Comparison of ENCODE assay signal across 23 cellular contexts in the genomic region with DNA sequence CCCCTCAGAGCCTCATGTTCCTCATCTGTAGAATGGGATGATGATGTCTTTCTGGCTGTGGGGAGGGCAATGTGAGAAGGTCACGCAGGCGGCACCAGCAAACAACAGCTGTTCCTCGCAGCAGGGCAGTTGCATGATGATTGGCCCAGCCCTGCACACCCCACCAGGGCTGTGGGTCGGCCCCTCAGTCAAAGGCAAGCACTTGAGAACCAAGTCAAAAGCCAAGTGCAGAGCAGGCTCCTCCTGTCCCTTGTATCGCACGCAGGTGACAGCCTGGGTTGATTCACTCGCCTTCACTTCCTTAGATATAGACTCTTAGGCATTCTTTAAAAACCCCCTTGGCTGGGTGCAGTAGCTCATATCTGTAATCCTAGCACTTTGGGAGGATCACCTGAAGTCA.
"Had no signal": no experiment of that assay in that cellular context is flagged by ENCODE, and none has a peak within 500 bp of the region (broad histone marks: within the 10 kb centered on the region; RNA-seq: fewer than 3 reads in every experiment).

No MANE protein-coding gene starts in this region.

- DNase-seq: naive B cell; nephron progenitor cell; nucleus accumbens; pancreas; psoas muscle; right cardiac atrium; stimulated activated CD4-positive, alpha-beta T cell treated with anti-CD3 and anti-CD28 coated beads, Interleukin-15, amount 100 ng/mL, for 24 hours; stimulated activated CD4-positive, alpha-beta T cell treated with anti-CD3 and anti-CD28 coated beads, Interleukin-4, amount 100 ng/mL, for 1 hour; stimulated activated CD4-positive, alpha-beta T cell treated with anti-CD3 and anti-CD28 coated beads, Interleukin-4, amount 100 ng/mL, for 4 hours; stimulated activated CD8-positive, alpha-beta memory T cell treated with anti-CD3 and anti-CD28 coated beads, Interleukin-4, amount 100 ng/mL, for 48 hours; stimulated activated naive CD4-positive, alpha-beta T cell; stimulated activated naive CD8-positive, alpha-beta T cell treated with anti-CD3 and anti-CD28 coated beads, Interleukin-15, amount 100 ng/mL, for 72 hours; stimulated activated naive CD8-positive, alpha-beta T cell treated with anti-CD3 and anti-CD28 coated beads, Interleukin-15, Interleukin-2, amounts not matched to agents 100 U/mL and 50 U/mL, for 24 hours; testis; transverse colon had no signal

- H3K36me3 ChIP-seq: neutrophil, pancreas, tibial artery, transverse colon, vagina had no signal

- H3K27me3 ChIP-seq: neutrophil, pancreas, testis, transverse colon, vagina had no signal

- H3K9me3 ChIP-seq: neutrophil, pancreas, psoas muscle, testis, transverse colon, vagina had no signal

- H3K27ac ChIP-seq: neutrophil, pancreas, psoas muscle, skin epidermis, testis, tibial artery, transverse colon, vagina had no signal

- H3K4me3 ChIP-seq: pancreas, psoas muscle, skin epidermis, smooth muscle cell, testis, tibial artery, transverse colon, vagina had no signal

- H3K4me1 ChIP-seq: pancreas, psoas muscle, testis, tibial artery, transverse colon, vagina had no signal

- ATAC-seq: naive thymus-derived CD8-positive, alpha-beta T cell; natural killer cell treated with Interleukin-12 subunit alpha and Interleukin-12 subunit beta and Interleukin-15 and Interleukin-18, amount 100 ng/mL, for 72 hours; pancreas; psoas muscle; right cardiac atrium; stimulated activated memory B cell treated with anti-CD40 and anti-IgM and Interleukin-4, amounts not matched to agents 10 μg/mL and 1 μg/mL and 100 μg/mL, for 72 hours; stimulated activated naive CD8-positive, alpha-beta T cell treated with anti-CD3 and anti-CD28 coated beads, Interleukin-15, amount 100 ng/mL, for 72 hours; stimulated activated naive CD8-positive, alpha-beta T cell treated with anti-CD3 and anti-CD28 coated beads, Interleukin-15, Interleukin-2, amounts not matched to agents 100 U/mL and 50 U/mL, for 24 hours had no signal
